Comparison of ENCODE assay signal across 1 cellular context in genomic region chr15:57146394-57147140, GRCh38.
TF ChIP-seq lines count a peak whose summit lies in the region.

No MANE protein-coding gene starts in this region.

TF ChIP-seq in GM23338, 12 proteins besides CTCF, POLR2A, EP300 and RAD21 (continued from another document):
- TF ChIP-seq ZNF462 (CRISPR knock-in tag; IDR thresholded peaks at IDR 0.05) (no peak), EZH2phosphoT487 (IDR thresholded peaks at IDR 0.05; ENCODE audit: unreplicated experiment) (no peak), STAT1 (IDR thresholded peaks at IDR 0.05; ENCODE audit: unreplicated experiment) (no peak), ZNF331 (CRISPR knock-in tag; IDR thresholded peaks at IDR 0.05; ENCODE audit: low read depth) (no peak), EZH2 (IDR thresholded peaks at IDR 0.05; ENCODE audit: low read depth, unreplicated experiment) (no peak), JUNB (IDR thresholded peaks at IDR 0.05; ENCODE audit: unreplicated experiment) (no peak), ETS1 (IDR thresholded peaks at IDR 0.05) (no peak), ZNF114 (CRISPR knock-in tag; IDR thresholded peaks at IDR 0.05) (no peak), REST (IDR thresholded peaks at IDR 0.05; ENCODE audit: unreplicated experiment) (no peak), CREB1 (CRISPR knock-in tag; IDR thresholded peaks at IDR 0.05; ENCODE audit: low read depth) (no peak)
